Comparison of ENCODE assay signal across 1 cellular context in the genomic region with DNA sequence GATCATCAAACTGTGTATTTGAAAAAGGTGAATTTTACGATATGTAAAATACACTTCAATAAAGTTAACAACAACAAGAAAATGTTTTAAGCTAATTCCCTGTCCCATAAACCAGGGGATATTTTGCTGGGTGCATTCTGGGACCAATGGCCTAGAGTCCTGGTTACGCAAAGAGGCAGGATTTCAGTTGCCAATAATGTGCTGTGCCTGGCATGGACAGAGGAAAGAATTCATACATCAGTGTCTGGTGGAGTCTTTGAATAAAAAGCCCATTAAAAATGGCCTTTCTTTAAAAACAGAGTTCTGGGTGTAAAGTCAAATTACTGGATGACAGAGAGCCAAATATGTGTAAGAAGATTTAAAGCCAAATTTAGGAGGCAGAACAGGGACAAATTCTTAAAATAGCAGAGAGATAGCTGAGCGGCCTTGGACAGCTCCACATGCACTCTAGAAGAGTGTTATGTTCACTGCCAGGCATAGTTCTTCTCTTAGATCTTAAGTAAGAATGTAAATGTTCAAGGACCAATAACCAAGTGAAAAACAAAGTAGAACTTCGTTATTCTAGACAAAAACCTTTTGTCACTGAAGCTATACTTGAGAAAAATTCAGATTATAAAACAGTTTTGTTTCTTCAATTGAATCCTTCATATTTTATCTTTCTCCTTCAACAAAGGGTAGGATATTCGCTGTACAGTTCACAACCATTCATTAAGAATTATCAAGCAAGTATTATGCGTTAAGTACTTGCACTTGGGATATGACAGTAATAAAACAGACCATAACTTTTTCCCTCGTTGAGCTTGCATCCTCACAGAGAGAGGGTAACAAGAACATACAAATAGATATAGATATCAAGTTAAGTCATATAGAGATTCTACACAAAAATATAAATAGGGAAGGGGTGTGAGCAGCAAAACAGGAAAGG.
TF ChIP-seq lines count a peak whose summit lies in the region.

No MANE protein-coding gene starts in this region.

TF ChIP-seq in IMR-90, 13 proteins besides CTCF, POLR2A, EP300 and RAD21 (continued from another document):
- TF ChIP-seq MAZ (IDR thresholded peaks at IDR 0.05; ENCODE audit: borderline replicate concordance, low read depth, low read length) (no peak), CHD1 (IDR thresholded peaks at IDR 0.05; ENCODE audit: low read depth, low read length) (no peak), FOS (IDR thresholded peaks at IDR 0.05; ENCODE audit: low read depth, low read length) (no peak), MXI1 (IDR thresholded peaks at IDR 0.05; ENCODE audit: borderline replicate concordance, low read depth, low read length) (no peak), BHLHE40 (IDR thresholded peaks at IDR 0.05; ENCODE audit: low read depth, low read length) (no peak)
- TF ChIP-seq, protein P1, sequence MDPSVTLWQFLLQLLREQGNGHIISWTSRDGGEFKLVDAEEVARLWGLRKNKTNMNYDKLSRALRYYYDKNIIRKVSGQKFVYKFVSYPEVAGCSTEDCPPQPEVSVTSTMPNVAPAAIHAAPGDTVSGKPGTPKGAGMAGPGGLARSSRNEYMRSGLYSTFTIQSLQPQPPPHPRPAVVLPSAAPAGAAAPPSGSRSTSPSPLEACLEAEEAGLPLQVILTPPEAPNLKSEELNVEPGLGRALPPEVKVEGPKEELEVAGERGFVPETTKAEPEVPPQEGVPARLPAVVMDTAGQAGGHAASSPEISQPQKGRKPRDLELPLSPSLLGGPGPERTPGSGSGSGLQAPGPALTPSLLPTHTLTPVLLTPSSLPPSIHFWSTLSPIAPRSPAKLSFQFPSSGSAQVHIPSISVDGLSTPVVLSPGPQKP (IDR thresholded peaks at IDR 0.05; ENCODE audit: borderline replicate concordance, low read depth, low read length) = no peak
